ENCODE assay signal across 8 cellular contexts in genomic region chr14:22852940-22853767, GRCh38. TPM values are rescaled to one million over a fixed set of nuclear protein-coding genes. Genes with fewer than 3 reads are reported as not detected.
DNase-seq lines count a peak whose midpoint lies in the region; ATAC-seq and TF ChIP-seq lines count a peak whose summit lies in the region.

No MANE protein-coding gene starts in this region.

- DNase-seq in NCI-H2196 treated with DMSO at 0.1 percent for 48 hours (lab: John Stamatoyannopoulos, UW; ENCODE audit: unreplicated experiment) (peak; percentile 41), cardiac fibroblast (ENCODE audit: low read depth in 2 of 2) (peak; percentile 92 to 93), islet precursor cell (peak; percentile 93), spleen (peak; percentile 96), OCI-M2 (lab: John Stamatoyannopoulos, UW; ENCODE audit: unreplicated experiment) (no peak)
- DNase-seq in activated CD4-positive, CD25-positive, alpha-beta regulatory T cell (lab: John Stamatoyannopoulos, UW), result peak; percentile 72 to 99 (median 86)

- intact Hi-C loops in spleen (cut with DNase I; ENCODE audit: low total_unique reads), result loop anchor here (2.0 to 10.0 kb wide), 3 partner anchors 30 to 278 kb away; no protein-coding TSS in a partner anchor

- peaks cover 0 to 16% (median 0%) of the 10 kb centered on the region in 7 donors for H3K27me3 ChIP-seq in spleen (replicated peaks in 1 of 7)

- WGBS in spleen, 5 donors, result 1 to 2% (median 1%) methylated on average over 15 to 20 of the region's 20 CpGs

- H3K4me1 ChIP-seq in spleen, result peaks cover 18 to 56% (median 39%) of the 10 kb centered on the region in 6 donors

- peak; percentile 86 for ATAC-seq in HG02885 (IDR thresholded peaks at IDR 0.05; ENCODE audit: poor library complexity, unreplicated experiment)

- TF ChIP-seq CTCF in GM12875 (IDR thresholded peaks at IDR 0.05; ENCODE audit: borderline replicate concordance, insufficient read depth, low read depth, low read length), result peak; percentile 88
- TF ChIP-seq CTCF in cardiac fibroblast (IDR thresholded peaks at IDR 0.05; ENCODE audit: low read depth, low read length), result peak; percentile 87
- peak; percentile 91 to 99 (median 97) for TF ChIP-seq CTCF in spleen (IDR thresholded peaks at IDR 0.05 in 8 of 11, conservative IDR thresholded peaks at IDR 0.05 in 3 of 11)

- H3K9me3 ChIP-seq in spleen, result peaks cover 0 to 4% (median 0%) of the 10 kb centered on the region in 8 donors

- H3K4me3 ChIP-seq in GM12875 (ENCODE audit: low read depth, low read length) (peak overlapping the region; percentile 11), cardiac fibroblast (replicated peaks in 1 of 2; ENCODE audit: low read depth in 2 of 2, low read length in 2 of 2) (peak overlapping the region; percentile 32 to 48), spleen (peak overlapping the region; percentile 12 to 68 (median 24))

- no peaks in the 10 kb centered on the region for H3K36me3 ChIP-seq in spleen

- TF ChIP-seq POLR2A in spleen (IDR thresholded peaks at IDR 0.05), result no peak

- H3K27ac ChIP-seq in spleen, result peak overlapping the region in 6 of 8 donors; percentile 60 to 83 (median 74)

RNA-seq across cellular contexts. Expression of gene MMP14, which starts 16.8 kb away (rescaled TPM):
- 100 to 1,000 TPM in 1 of 7 donors, 10 to 100 TPM in 6; 42.6 to 126 (median 65.2) TPM for total RNA-seq in spleen
- polyA plus RNA-seq in spleen, result 10 to 100 TPM in 2 of 3 donors, 1 to 10 TPM in 1; 6.6 to 30.8 (median 15.6) TPM

RNA-seq across cellular contexts. Expression of gene LRP10, which starts 18.4 kb away (rescaled TPM):
- total RNA-seq in spleen, result 100 to 1,000 TPM in 6 of 7 donors, 10 to 100 TPM in 1; 99.6 to 205 (median 110) TPM
- polyA plus RNA-seq in spleen, result 10 to 100 TPM in 1 of 3 donors, 1 to 10 TPM in 2; 7.9 to 22.3 (median 8.9) TPM

RNA-seq across cellular contexts. Expression of gene MRPL52, which starts 23.5 kb away (rescaled TPM):
- 100 to 1,000 TPM in 1 of 7 donors, 10 to 100 TPM in 6; 55.2 to 111 (median 62.8) TPM for total RNA-seq in spleen
- polyA plus RNA-seq in spleen, result 100 to 1,000 TPM in 2 of 3 donors, 10 to 100 TPM in 1; 88.8 to 138 (median 137) TPM

RNA-seq across cellular contexts. Expression of gene REM2, which starts 29.9 kb away (rescaled TPM):
- total RNA-seq in spleen, result 1 to 10 TPM; 1.4 to 5.8 (median 3.0) TPM
- 1 to 10 TPM; 2.2 to 5.2 (median 3.4) TPM for polyA plus RNA-seq in spleen

RNA-seq across cellular contexts. Expression of gene SLC7A7, which starts 37.9 kb away (rescaled TPM):
- total RNA-seq in spleen, result 100 to 1,000 TPM in 4 of 7 donors, 10 to 100 TPM in 3; 56.4 to 165 (median 112) TPM
- polyA plus RNA-seq in spleen, result 10 to 100 TPM; 34.2 to 46.5 (median 35.3) TPM
